In genomic region chr6:17167327-17167979, GRCh38 we compare ENCODE assay signal across 1 cellular context.
TF ChIP-seq lines count a peak whose summit lies in the region.

No MANE protein-coding gene starts in this region.

TF ChIP-seq in HepG2, 621 proteins besides CTCF, POLR2A, EP300 and RAD21 (continued from another document):
- TF ChIP-seq, protein P1, sequence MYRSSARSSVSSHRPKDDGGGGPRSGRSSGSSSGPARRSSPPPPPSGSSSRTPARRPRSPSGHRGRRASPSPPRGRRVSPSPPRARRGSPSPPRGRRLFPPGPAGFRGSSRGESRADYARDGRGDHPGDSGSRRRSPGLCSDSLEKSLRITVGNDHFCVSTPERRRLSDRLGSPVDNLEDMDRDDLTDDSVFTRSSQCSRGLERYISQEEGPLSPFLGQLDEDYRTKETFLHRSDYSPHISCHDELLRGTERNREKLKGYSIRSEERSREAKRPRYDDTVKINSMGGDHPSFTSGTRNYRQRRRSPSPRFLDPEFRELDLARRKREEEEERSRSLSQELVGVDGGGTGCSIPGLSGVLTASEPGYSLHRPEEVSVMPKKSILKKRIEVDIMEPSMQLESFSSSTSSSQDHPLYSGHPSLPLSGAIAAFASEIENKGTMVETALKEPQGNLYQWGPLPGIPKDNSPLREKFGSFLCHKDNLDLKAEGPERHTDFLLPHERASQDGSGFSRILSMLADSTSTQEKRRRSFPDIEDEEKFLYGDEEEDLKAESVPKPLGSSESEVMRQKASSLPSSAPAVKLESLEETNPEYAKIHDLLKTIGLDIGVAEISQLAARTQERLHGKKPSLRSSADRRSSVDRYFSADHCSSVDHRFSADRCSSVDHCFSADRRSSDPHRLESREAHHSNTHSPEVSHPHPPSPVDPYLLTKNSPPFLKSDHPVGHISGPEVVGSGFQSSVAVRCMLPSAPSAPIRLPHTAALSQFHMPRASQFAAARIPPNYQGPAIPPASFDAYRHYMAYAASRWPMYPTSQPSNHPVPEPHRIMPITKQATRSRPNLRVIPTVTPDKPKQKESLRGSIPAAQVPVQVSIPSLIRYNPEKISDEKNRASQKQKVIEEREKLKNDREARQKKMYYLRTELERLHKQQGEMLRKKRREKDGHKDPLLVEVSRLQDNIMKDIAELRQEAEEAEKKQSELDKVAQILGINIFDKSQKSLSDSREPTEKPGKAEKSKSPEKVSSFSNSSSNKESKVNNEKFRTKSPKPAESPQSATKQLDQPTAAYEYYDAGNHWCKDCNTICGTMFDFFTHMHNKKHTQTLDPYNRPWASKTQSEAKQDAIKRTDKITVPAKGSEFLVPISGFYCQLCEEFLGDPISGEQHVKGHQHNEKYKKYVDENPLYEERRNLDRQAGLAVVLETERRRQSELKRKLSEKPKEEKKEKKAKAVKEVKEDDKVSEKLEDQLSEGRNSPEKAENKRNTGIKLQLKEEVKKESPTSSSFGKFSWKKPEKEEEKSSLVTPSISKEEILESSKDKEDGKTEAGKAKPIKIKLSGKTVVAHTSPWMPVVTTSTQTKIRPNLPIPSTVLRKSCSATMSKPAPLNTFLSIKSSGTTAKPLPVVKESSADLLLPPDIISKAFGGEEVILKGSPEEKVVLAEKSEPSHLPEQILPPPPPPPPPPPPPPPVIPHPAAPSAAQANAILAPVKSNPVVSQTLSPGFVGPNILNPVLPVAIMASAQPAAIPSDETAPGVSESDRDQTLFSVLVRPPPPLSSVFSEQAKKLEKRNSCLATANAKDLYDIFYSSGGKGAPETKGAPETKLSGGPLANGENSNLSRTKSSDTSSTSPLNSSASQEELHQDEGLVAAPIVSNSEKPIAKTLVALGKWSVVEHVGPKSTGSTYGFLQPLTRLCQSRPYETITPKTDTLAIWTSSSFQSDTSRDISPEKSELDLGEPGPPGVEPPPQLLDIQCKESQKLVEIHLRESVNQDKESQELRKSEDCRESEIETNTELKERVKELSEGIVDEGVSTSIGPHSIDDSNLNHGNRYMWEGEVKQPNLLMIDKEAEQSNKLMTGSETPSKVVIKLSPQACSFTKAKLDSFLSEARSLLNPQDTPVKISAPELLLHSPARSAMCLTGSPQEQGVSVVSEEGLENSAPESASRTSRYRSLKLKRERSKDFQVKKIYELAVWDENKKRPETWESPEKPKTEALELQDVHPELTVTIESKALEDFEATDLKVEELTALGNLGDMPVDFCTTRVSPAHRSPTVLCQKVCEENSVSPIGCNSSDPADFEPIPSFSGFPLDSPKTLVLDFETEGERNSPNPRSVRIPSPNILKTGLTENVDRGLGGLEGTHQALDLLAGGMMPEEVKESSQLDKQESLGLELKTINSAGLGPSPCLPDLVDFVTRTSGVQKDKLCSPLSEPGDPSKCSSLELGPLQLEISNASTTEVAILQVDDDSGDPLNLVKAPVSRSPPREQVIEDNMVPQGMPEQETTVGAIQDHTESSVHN (CRISPR knock-in tag; IDR thresholded peaks at IDR 0.05), result no peak
- TF ChIP-seq ZNF432 (CRISPR knock-in tag; IDR thresholded peaks at IDR 0.05; ENCODE audit: borderline replicate concordance) (no peak), FOSL2 (CRISPR knock-in tag; IDR thresholded peaks at IDR 0.05) (peak; percentile 41; the same call in 1 of the 2 replicates), NFYC (CRISPR knock-in tag; IDR thresholded peaks at IDR 0.05) (0 out of 2 replicates have a peak, but pooled peaks have one; percentile 25), GATAD2A (CRISPR knock-in tag; IDR thresholded peaks at IDR 0.05) (peak; percentile 50; the same call in 1 of the 2 replicates), ZNF350 (CRISPR knock-in tag; IDR thresholded peaks at IDR 0.05; ENCODE audit: borderline replicate concordance, low read depth) (no peak), RXRB (CRISPR knock-in tag; IDR thresholded peaks at IDR 0.05; ENCODE audit: borderline replicate concordance) (peak; percentile 29; the same call in 1 of the 2 replicates), ZNF124 (CRISPR knock-in tag; IDR thresholded peaks at IDR 0.05) (0 out of 2 replicates have a peak, but pooled peaks have one; percentile 36)
- TF ChIP-seq, protein P2, sequence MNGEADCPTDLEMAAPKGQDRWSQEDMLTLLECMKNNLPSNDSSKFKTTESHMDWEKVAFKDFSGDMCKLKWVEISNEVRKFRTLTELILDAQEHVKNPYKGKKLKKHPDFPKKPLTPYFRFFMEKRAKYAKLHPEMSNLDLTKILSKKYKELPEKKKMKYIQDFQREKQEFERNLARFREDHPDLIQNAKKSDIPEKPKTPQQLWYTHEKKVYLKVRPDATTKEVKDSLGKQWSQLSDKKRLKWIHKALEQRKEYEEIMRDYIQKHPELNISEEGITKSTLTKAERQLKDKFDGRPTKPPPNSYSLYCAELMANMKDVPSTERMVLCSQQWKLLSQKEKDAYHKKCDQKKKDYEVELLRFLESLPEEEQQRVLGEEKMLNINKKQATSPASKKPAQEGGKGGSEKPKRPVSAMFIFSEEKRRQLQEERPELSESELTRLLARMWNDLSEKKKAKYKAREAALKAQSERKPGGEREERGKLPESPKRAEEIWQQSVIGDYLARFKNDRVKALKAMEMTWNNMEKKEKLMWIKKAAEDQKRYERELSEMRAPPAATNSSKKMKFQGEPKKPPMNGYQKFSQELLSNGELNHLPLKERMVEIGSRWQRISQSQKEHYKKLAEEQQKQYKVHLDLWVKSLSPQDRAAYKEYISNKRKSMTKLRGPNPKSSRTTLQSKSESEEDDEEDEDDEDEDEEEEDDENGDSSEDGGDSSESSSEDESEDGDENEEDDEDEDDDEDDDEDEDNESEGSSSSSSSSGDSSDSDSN (CRISPR knock-in tag; IDR thresholded peaks at IDR 0.05), result no peak
- TF ChIP-seq, protein P3, sequence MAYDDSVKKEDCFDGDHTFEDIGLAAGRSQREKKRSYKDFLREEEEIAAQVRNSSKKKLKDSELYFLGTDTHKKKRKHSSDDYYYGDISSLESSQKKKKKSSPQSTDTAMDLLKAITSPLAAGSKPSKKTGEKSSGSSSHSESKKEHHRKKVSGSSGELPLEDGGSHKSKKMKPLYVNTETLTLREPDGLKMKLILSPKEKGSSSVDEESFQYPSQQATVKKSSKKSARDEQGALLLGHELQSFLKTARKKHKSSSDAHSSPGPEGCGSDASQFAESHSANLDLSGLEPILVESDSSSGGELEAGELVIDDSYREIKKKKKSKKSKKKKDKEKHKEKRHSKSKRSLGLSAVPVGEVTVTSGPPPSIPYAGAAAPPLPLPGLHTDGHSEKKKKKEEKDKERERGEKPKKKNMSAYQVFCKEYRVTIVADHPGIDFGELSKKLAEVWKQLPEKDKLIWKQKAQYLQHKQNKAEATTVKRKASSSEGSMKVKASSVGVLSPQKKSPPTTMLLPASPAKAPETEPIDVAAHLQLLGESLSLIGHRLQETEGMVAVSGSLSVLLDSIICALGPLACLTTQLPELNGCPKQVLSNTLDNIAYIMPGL (CRISPR knock-in tag; IDR thresholded peaks at IDR 0.05; ENCODE audit: borderline replicate concordance in 1 of 2, low read depth in 1 of 2), result peak; percentile 40 to 49; a peak in 2 of 4 replicates
- TF ChIP-seq, protein P4, sequence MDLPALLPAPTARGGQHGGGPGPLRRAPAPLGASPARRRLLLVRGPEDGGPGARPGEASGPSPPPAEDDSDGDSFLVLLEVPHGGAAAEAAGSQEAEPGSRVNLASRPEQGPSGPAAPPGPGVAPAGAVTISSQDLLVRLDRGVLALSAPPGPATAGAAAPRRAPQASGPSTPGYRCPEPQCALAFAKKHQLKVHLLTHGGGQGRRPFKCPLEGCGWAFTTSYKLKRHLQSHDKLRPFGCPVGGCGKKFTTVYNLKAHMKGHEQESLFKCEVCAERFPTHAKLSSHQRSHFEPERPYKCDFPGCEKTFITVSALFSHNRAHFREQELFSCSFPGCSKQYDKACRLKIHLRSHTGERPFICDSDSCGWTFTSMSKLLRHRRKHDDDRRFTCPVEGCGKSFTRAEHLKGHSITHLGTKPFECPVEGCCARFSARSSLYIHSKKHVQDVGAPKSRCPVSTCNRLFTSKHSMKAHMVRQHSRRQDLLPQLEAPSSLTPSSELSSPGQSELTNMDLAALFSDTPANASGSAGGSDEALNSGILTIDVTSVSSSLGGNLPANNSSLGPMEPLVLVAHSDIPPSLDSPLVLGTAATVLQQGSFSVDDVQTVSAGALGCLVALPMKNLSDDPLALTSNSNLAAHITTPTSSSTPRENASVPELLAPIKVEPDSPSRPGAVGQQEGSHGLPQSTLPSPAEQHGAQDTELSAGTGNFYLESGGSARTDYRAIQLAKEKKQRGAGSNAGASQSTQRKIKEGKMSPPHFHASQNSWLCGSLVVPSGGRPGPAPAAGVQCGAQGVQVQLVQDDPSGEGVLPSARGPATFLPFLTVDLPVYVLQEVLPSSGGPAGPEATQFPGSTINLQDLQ (CRISPR knock-in tag; IDR thresholded peaks at IDR 0.05), result no peak
